In the genomic region with DNA sequence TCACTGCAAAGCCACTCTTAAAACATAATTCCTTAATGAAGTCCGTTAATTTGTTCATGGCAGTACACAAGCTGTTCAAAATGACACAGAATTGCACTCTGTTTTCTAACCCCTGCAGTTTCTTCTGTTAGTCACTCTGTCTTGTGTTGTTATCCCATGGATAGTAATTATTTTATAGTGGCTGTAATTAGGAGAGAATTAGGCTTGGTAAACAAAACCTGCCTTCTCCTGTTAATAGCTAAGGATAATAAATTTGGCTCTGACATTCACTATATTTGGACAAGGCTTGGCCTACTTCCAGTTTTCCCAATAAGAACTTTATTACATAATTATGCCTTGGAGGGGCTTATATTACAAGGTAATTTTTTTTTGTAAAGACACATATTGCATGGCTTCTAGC, we compare ENCODE assay signal across 24 cellular contexts.
A peak's percentile ranks its signal among the peaks of the same experiment; 100 is the strongest.
DNase-seq lines count a peak whose midpoint lies in the region; ATAC-seq and TF ChIP-seq lines count a peak whose summit lies in the region.
"Had no signal": no experiment of that assay in that cellular context is flagged by ENCODE, and none has a peak within 500 bp of the region (broad histone marks: within the 10 kb centered on the region; RNA-seq: fewer than 3 reads in every experiment).

No MANE protein-coding gene starts in this region.

- H3K9me2 ChIP-seq in SK-N-SH = no peaks in the 10 kb centered on the region

- H3K27me3 ChIP-seq in SK-N-SH (ENCODE audit: insufficient read depth) = no peaks in the 10 kb centered on the region
- H3K27me3 ChIP-seq in neural progenitor cell = no peaks in the 10 kb centered on the region
- H3K27me3 ChIP-seq: BLaER1, sigmoid colon had no signal

- CTCF ChIA-PET in SK-N-SH (lab: Yijun Ruan, JAX) = interaction anchor here (0.6 kb wide), 1 partner anchor 874 kb away, joined by 3 read pairs; no protein-coding TSS in a partner anchor

- no peaks in the 10 kb centered on the region for H3K36me3 Mint-ChIP-seq in neural progenitor cell
- H3K36me3 Mint-ChIP-seq in activated naive CD8-positive, alpha-beta T cell treated with anti-CD3 and anti-CD28 coated beads for 36 hours = no peaks in the 10 kb centered on the region
- H3K36me3 Mint-ChIP-seq: activated naive CD8-positive, alpha-beta T cell; immature natural killer cell; WTC11 had no signal

- 58% methylated on average over 1 of the region's 1 CpG for WGBS in SK-N-SH (ENCODE audit: low lambda C conversion rate)

- no peak overlapping the region for H3K27ac Mint-ChIP-seq in neural progenitor cell
- H3K27ac Mint-ChIP-seq in activated naive CD8-positive, alpha-beta T cell treated with anti-CD3 and anti-CD28 coated beads for 36 hours = no peak overlapping the region
- H3K27ac Mint-ChIP-seq: activated naive CD8-positive, alpha-beta T cell; activated T-helper 2 cell treated with anti-CD3 and anti-CD28 coated beads, Interferon-gamma antibody, Interleukin-2, Interleukin-4, amounts not matched to agents 10 μg/mL and 5 μg/mL and 100 μg/mL, durations not matched to agents 14 hours and 24 hours and 36 hours; H9; immature natural killer cell; WTC11 had no signal

- H3K36me3 ChIP-seq in SK-N-SH (replicated peaks in 1 of 2; ENCODE audit: control insufficient read depth in 1 of 2, insufficient read depth in 2 of 2, low read length in 1 of 2) = no peaks in the 10 kb centered on the region
- no peaks in the 10 kb centered on the region for H3K36me3 ChIP-seq in neural progenitor cell
- H3K36me3 ChIP-seq: BLaER1, sigmoid colon had no signal

- H3K4me3 ChIP-seq in SK-N-SH (ENCODE audit: low read depth in 2 of 2, low read length in 1 of 2) (no peak overlapping the region), neural progenitor cell (no peak overlapping the region)
- H3K4me3 ChIP-seq: BLaER1, mucosa of descending colon, sigmoid colon had no signal

- TF ChIP-seq EP300 in SK-N-SH (IDR thresholded peaks at IDR 0.05; ENCODE audit: borderline replicate concordance in 1 of 2, low read depth in 1 of 2, low read length in 1 of 2) = peak in 1 of 2 experiments; percentile 31; a peak in 1 of 4 replicates

- H3K4me2 ChIP-seq in SK-N-SH (no peak overlapping the region), neural progenitor cell (peak overlapping the region; percentile 26)
- H3K4me2 ChIP-seq: BLaER1 had no signal

- H3K27ac ChIP-seq in SK-N-SH (ENCODE audit: low read depth in 2 of 2, low read length in 1 of 2) (peak overlapping the region in 1 of 2 experiments; percentile 28; a peak in 1 of 4 replicates), neural progenitor cell (no peak overlapping the region)
- H3K27ac ChIP-seq: BLaER1, epithelial cell of prostate, sigmoid colon had no signal

- peaks cover 22% of the 10 kb centered on the region for H3K4me1 Mint-ChIP-seq in neural progenitor cell
- H3K4me1 Mint-ChIP-seq in activated naive CD8-positive, alpha-beta T cell treated with anti-CD3 and anti-CD28 coated beads for 36 hours = no peaks in the 10 kb centered on the region
- H3K4me1 Mint-ChIP-seq: immature natural killer cell had no signal

- ATAC-seq in SK-N-SH treated with all-trans-retinoic acid at 6 μM for 48 hours = no peak
- no peak for ATAC-seq in GM21529 (IDR thresholded peaks at IDR 0.05; ENCODE audit: unreplicated experiment)
- ATAC-seq: mucosa of descending colon, WTC11 had no signal

- H3K79me2 ChIP-seq in SK-N-SH (ENCODE audit: insufficient read depth) (no peaks in the 10 kb centered on the region), neural progenitor cell (ENCODE audit: low read depth) (no peaks in the 10 kb centered on the region)

- H3K9ac ChIP-seq in SK-N-SH = no peak overlapping the region
- no peak overlapping the region for H3K9ac ChIP-seq in neural progenitor cell
- H3K9ac ChIP-seq: BLaER1 had no signal

- H3K9me3 Mint-ChIP-seq in neural progenitor cell = no peaks in the 10 kb centered on the region
- H3K9me3 Mint-ChIP-seq in activated naive CD8-positive, alpha-beta T cell treated with anti-CD3 and anti-CD28 coated beads for 36 hours = no peaks in the 10 kb centered on the region
- H3K9me3 Mint-ChIP-seq: activated T-helper 2 cell treated with anti-CD3 and anti-CD28 coated beads, Interferon-gamma antibody, Interleukin-2, Interleukin-4, amounts not matched to agents 10 μg/mL and 5 μg/mL and 100 μg/mL, durations not matched to agents 14 hours and 24 hours and 36 hours; H9; neural crest cell; WTC11 had no signal

- H3K4me1 ChIP-seq in SK-N-SH (ENCODE audit: control insufficient read depth in 1 of 2, insufficient read depth in 2 of 2, low read depth in 1 of 2, low read length in 1 of 2) (no peaks in the 10 kb centered on the region; a peak in 2 of 4 replicates), neural progenitor cell (peaks cover 53% of the 10 kb centered on the region)
- H3K4me1 ChIP-seq: BLaER1, Caco-2, sigmoid colon had no signal

- H3F3A ChIP-seq in SK-N-SH (replicated peaks; ENCODE audit: insufficient read depth) = no peaks in the 10 kb centered on the region
- H3F3A ChIP-seq in neural progenitor cell (ENCODE audit: low read depth) = peaks cover 8% of the 10 kb centered on the region

- TF ChIP-seq CTCF in SK-N-SH (IDR thresholded peaks at IDR 0.05) (no peak), neural progenitor cell (IDR thresholded peaks at IDR 0.05) (no peak)

- no peak for TF ChIP-seq RAD21 in SK-N-SH (IDR thresholded peaks at IDR 0.05; ENCODE audit: low read length)

- H4K20me1 ChIP-seq in SK-N-SH (ENCODE audit: insufficient read depth) (no peaks in the 10 kb centered on the region), neural progenitor cell (ENCODE audit: low read depth) (no peaks in the 10 kb centered on the region)
- H4K20me1 ChIP-seq: BLaER1 had no signal

- POLR2A ChIA-PET in SK-N-SH (lab: Yijun Ruan, JAX) = no interaction called here

- H3K9me3 ChIP-seq in SK-N-SH = no peaks in the 10 kb centered on the region
- no peaks in the 10 kb centered on the region for H3K9me3 ChIP-seq in neural progenitor cell (ENCODE audit: low read depth)
- H3K9me3 ChIP-seq: BLaER1, Caco-2, mucosa of descending colon, sigmoid colon had no signal

- H3K4me3 Mint-ChIP-seq in neural progenitor cell = no peak overlapping the region
- no peak overlapping the region for H3K4me3 Mint-ChIP-seq in activated naive CD8-positive, alpha-beta T cell treated with anti-CD3 and anti-CD28 coated beads for 36 hours
- H3K4me3 Mint-ChIP-seq: activated naive CD8-positive, alpha-beta T cell; H9; immature natural killer cell; neural crest cell; WTC11 had no signal

- H2AFZ ChIP-seq in SK-N-SH (ENCODE audit: low read depth) (no peak overlapping the region), neural progenitor cell (replicated peaks) (no peak overlapping the region)

- H3K27me3 Mint-ChIP-seq in neural progenitor cell (ENCODE audit: insufficient read depth, low read depth) = no peaks in the 10 kb centered on the region
- H3K27me3 Mint-ChIP-seq in activated naive CD8-positive, alpha-beta T cell treated with anti-CD3 and anti-CD28 coated beads for 36 hours = no peaks in the 10 kb centered on the region
- H3K27me3 Mint-ChIP-seq: activated naive CD8-positive, alpha-beta T cell had no signal

- no peak for DNase-seq in SK-N-SH
- DNase-seq in NCI-H146 (lab: John Stamatoyannopoulos, UW) = peak; percentile 71
- DNase-seq in NCI-H446 (lab: John Stamatoyannopoulos, UW) = peak; percentile 47 to 84
- DNase-seq in neural progenitor cell (ENCODE audit: low spot score) = no peak
- no peak for DNase-seq in medulla oblongata (ENCODE audit: extremely low spot score)
- DNase-seq in activated naive CD8-positive, alpha-beta T cell treated with anti-CD3 and anti-CD28 coated beads for 36 hours = no peak
- DNase-seq: activated CD8-positive, alpha-beta memory T cell treated with anti-CD3 and anti-CD28 coated beads, Interleukin-2, amount 50 U/mL, for 48 hours; Caco-2; GDM1; H9; immature natural killer cell; MM.1S; mucosa of descending colon; posterior cingulate gyrus; sigmoid colon; T1000 had no signal

TF ChIP-seq in SK-N-SH, 30 proteins besides CTCF, POLR2A, EP300 and RAD21:
- TF ChIP-seq POLR2AphosphoS5 (IDR thresholded peaks at IDR 0.05; ENCODE audit: low read depth, low read length) = no peak

Comparison
In these comparisons a context has a peak if more than half of its experiments do, and no peak if none do; other contexts are left out.
1. DNase-seq: peak in NCI-H146 (single experiment) and NCI-H446 (2 of 2); none in SK-N-SH (single experiment), neural progenitor cell (single experiment), medulla oblongata (single experiment) and activated naive CD8-positive, alpha-beta T cell treated with anti-CD3 and anti-CD28 coated beads for 36 hours (single experiment).